In genomic region chr9:112556497-112557085, GRCh38 we compare ENCODE assay signal across 1 cellular context.
TF ChIP-seq lines count a peak whose summit lies in the region.

No MANE protein-coding gene starts in this region.

TF ChIP-seq in HCT116, 20 proteins besides CTCF, POLR2A, EP300 and RAD21 (continued from another document):
- TF ChIP-seq ZBTB33 (IDR thresholded peaks at IDR 0.05; ENCODE audit: extremely low read depth, insufficient replicate concordance, low read length): no peak
- TF ChIP-seq SP1 (IDR thresholded peaks at IDR 0.05; ENCODE audit: low read depth): no peak
- no peak for TF ChIP-seq CBX3 (IDR thresholded peaks at IDR 0.05; ENCODE audit: low read depth)
